16 cellular contexts compared by ENCODE assay signal in the genomic region with DNA sequence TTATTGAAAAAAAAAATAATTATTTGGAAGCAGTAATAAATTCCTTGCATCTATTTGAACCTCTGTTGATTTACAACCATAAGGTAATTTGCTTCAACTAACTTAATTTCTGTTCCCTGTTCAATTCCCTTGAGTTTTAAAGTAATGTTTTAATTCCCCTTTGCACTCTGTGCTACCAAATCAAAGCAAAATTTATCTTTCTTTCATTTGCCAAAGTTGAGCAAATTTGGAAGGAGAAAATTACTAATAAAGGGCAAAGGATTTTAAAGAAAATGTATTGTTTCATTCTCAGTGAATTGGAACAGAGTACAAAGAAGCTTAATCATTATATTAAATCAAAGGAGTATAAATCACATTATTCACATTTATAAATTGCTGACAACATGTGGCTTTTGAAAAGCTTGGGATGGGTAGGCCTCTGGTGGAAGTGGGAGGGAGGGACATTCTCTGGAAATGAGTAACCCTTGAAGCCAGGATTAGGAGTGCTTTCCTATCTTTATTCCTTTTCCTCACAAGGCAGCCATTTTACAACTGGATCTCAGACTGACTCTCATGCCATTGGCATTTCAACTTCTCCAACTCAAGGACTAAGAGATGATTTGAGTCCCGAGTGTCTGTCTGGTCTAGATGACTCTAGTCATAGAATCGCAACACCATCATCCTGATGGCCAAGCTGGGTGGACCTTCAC.
A peak's percentile ranks its signal among the peaks of the same experiment; 100 is the strongest.
DNase-seq lines count a peak whose midpoint lies in the region; ATAC-seq, FAIRE-seq and TF ChIP-seq lines count a peak whose summit lies in the region.
"Had no signal": no experiment of that assay in that cellular context is flagged by ENCODE, and none has a peak within 500 bp of the region (broad histone marks: within the 10 kb centered on the region; RNA-seq: fewer than 3 reads in every experiment).

No MANE protein-coding gene starts in this region.

- no peak for TF ChIP-seq POLR2A in H54 (IDR thresholded peaks at IDR 0.05; ENCODE audit: low read depth, low read length)

- H3K4me3 ChIP-seq in left lung: no peak overlapping the region
- H3K4me3 ChIP-seq: dorsolateral prefrontal cortex, K562, skin epidermis had no signal

- no peaks in the 10 kb centered on the region for H3K36me3 ChIP-seq in left lung

- intact Hi-C loops in cardiac septum (cut with DNase I) (no loop called here), left lung (cut with DNase I) (no loop called here)

- H3K27me3 ChIP-seq in left lung: no peaks in the 10 kb centered on the region
- H3K27me3 ChIP-seq: dorsolateral prefrontal cortex had no signal

- ATAC-seq in left lung: no peak
- ATAC-seq: activated naive CD4-positive, alpha-beta T cell treated with anti-CD3 and anti-CD28 coated beads, Interleukin-2, amount 50 U/mL, for 72 hours; K562 had no signal

- TF ChIP-seq CTCF in left lung (IDR thresholded peaks at IDR 0.05): no peak

- no peak for FAIRE-seq in H54 (lab: Jason Lieb, UNC)
- FAIRE-seq: K562 had no signal

- no peaks in the 10 kb centered on the region for H3K4me1 ChIP-seq in left lung

- DNase-seq in H54 (ENCODE audit: insufficient read length, low spot score) (peak; percentile 17), amniotic epithelial cell (ENCODE audit: low read depth) (peak; percentile 95), glomerular visceral epithelial cell (ENCODE audit: extremely low spot score) (peak; percentile 75), stromal cell of bone marrow (ENCODE audit: low read depth) (peak; percentile 79), cardiac septum (ENCODE audit: low spot score) (no peak), left lung (no peak)
- no peak for DNase-seq in effector CD4-positive, alpha-beta T cell
- DNase-seq: dorsolateral prefrontal cortex, NCI-H146, NCI-H510A treated with DMSO at 0.1 percent for 48 hours, nephron progenitor cell, SIG-M5, substantia nigra had no signal

- H3K9me3 ChIP-seq in left lung: no peaks in the 10 kb centered on the region

- no peak overlapping the region for H3K27ac ChIP-seq in left lung
- H3K27ac ChIP-seq: dorsolateral prefrontal cortex had no signal

Comparison
In these comparisons a context has a peak if more than half of its experiments do, and no peak if none do; other contexts are left out.
1. DNase-seq: peak in H54 (single experiment), amniotic epithelial cell (single experiment), glomerular visceral epithelial cell (single experiment) and stromal cell of bone marrow (single experiment); none in effector CD4-positive, alpha-beta T cell (single experiment), cardiac septum (single experiment) and left lung (0 of 2).